In the genomic region with DNA sequence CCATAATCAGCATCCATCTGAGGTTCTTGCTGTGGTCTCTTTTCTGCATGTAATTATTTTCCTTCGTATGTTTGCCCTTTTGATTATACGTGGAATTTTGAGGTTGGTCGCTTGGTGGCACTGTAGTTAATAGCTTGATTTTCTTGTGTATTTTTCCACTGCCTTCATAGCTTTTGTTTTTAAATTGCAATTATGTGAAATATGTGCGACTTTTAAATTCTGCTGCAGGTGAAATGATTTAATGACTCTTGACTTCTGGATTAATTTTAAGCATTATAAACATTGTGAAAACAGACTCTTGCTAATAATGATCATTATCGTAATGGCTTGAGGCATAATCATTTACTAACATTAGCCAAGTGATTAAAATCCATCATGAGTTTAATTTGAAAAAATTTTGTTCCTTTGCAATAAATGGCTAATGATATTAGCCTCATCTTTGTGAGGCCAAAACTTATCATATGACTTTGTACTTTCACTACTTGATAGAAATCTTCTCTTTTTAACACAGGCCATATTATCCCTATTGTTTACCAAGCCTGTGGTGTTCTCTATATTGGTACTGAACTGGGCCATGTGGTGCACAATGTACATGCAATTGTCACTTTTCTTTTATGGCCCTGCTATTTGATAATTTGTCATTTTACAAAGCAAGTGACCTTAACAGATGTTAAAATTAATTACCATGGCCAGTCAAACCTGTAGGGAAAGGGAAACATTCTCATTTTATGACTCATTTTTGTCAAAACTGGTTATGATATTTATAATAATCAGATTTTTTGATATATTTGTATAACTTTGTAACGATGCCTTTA, we compare ENCODE assay signal across 8 cellular contexts.
A peak's percentile ranks its signal among the peaks of the same experiment; 100 is the strongest.
DNase-seq lines count a peak whose midpoint lies in the region; ATAC-seq and TF ChIP-seq lines count a peak whose summit lies in the region.

No MANE protein-coding gene starts in this region.

- in situ Hi-C loops in KBM-7 (cut with MboI; ENCODE audit: low pct_unique_long_range_greater_than_20kb, low sequenced_read_pairs), result no loop called here

- no peaks in the 10 kb centered on the region for H3K9me2 ChIP-seq in PC-9 (ENCODE audit: insufficient read depth)

- no peaks in the 10 kb centered on the region for H4K20me1 ChIP-seq in PC-9 (ENCODE audit: insufficient read depth)

- peak overlapping the region; percentile 17; the same call in 1 of the 2 replicates for H2AFZ ChIP-seq in PC-9

- no peak for ATAC-seq in HG03439 (IDR thresholded peaks at IDR 0.05; ENCODE audit: unreplicated experiment)

- H3K9me3 ChIP-seq in PC-9 (ENCODE audit: insufficient read depth, low read depth) (peaks cover 12% of the 10 kb centered on the region; the same call in 1 of the 2 replicates), testis (no peaks in the 10 kb centered on the region)

- TF ChIP-seq POLR2A in testis (IDR thresholded peaks at IDR 0.05), result no peak

- H3K4me1 ChIP-seq in PC-9 (replicated peaks; ENCODE audit: insufficient read depth) (peaks cover 14% of the 10 kb centered on the region), testis (no peaks in the 10 kb centered on the region)

- no peaks in the 10 kb centered on the region for H3K36me3 ChIP-seq in PC-9 (ENCODE audit: low read depth)
- H3K36me3 ChIP-seq in testis (ENCODE audit: low read depth, missing control alignments), result no peaks in the 10 kb centered on the region

- CTCF ChIA-PET in AG04449 (lab: Yijun Ruan, JAX), result interaction anchor here (0.7 to 5.8 kb wide), 33 partner anchors 10 to 389 kb away, joined by 3 to 136 read pairs (median 5); a partner anchor contains a TSS
- CTCF ChIA-PET in PC-9 (lab: Charles Lee), result interaction anchor here (0.6 to 2.2 kb wide), 13 partner anchors 22 to 1619 kb away, joined by 3 to 8 read pairs (median 6); a partner anchor contains a TSS

- peak overlapping the region; percentile 29; the same call in 1 of the 2 replicates for H3K4me2 ChIP-seq in PC-9

- no peak for DNase-seq in AG04449 (ENCODE audit: low read depth, low spot score)
- peak; percentile 79 for DNase-seq in KBM-7
- peak; percentile 50 to 59 for DNase-seq in PC-9
- peak; percentile 3 for DNase-seq in central memory CD4-positive, alpha-beta T cell
- peak; percentile 74 for DNase-seq in left kidney (ENCODE audit: low read depth, low spot score)
- DNase-seq in testis, result peak; percentile 71

- H3K27me3 ChIP-seq in PC-9 (ENCODE audit: insufficient read depth, low read depth) (no peaks in the 10 kb centered on the region), testis (no peaks in the 10 kb centered on the region)

- intact Hi-C loops in PC-9 (cut with micrococcal nuclease; ENCODE audit: unreplicated experiment), result loop anchor here (1.0 to 5.0 kb wide), 7 partner anchors 48 to 444 kb away; a partner anchor contains a TSS
- intact Hi-C loops in testis (cut with DNase I; ENCODE audit: low total_unique reads), result no loop called here

- 0 out of 2 replicates have a peak, but pooled peaks cover 3% of the 10 kb centered on the region for H3F3A ChIP-seq in PC-9 (ENCODE audit: insufficient read depth, low read depth)

- H3K4me3 ChIP-seq in AG04449 (ENCODE audit: low read depth, low read length) (no peak overlapping the region), PC-9 (no peak overlapping the region), testis (no peak overlapping the region)

- no peaks in the 10 kb centered on the region for H3K79me2 ChIP-seq in PC-9 (ENCODE audit: low read depth)

- H3K27ac ChIP-seq in PC-9 (no peak overlapping the region), testis (no peak overlapping the region)

- POLR2A ChIA-PET in AG04449 (lab: Yijun Ruan, JAX) (interaction anchor here (0.6 kb wide), 1 partner anchor 154 kb away, joined by 3 read pairs; no protein-coding TSS in a partner anchor), PC-9 (lab: Charles Lee; ENCODE audit: unreplicated experiment) (interaction anchor here (0.6 to 0.7 kb wide), 7 partner anchors 25 to 897 kb away, joined by 3 to 8 read pairs (median 4); no protein-coding TSS in a partner anchor)

- WGBS in testis, 2 donors, result 37 to 43% methylated on average over 6 of the region's 6 CpGs

- no TSS peak for BruUV-seq in PC-9 (replicated peaks; lab: Mats Ljungman, UMichigan)

- TF ChIP-seq CTCF in AG04449 (IDR thresholded peaks at IDR 0.05; ENCODE audit: insufficient read depth, low read length, missing control alignments) (peak; percentile 37), GM12873 (IDR thresholded peaks at IDR 0.05; ENCODE audit: insufficient read depth, low read depth, low read length, missing control alignments) (peak; percentile 56), PC-9 (conservative IDR thresholded peaks at IDR 0.05) (peak; percentile 95), testis (IDR thresholded peaks at IDR 0.05) (peak; percentile 54 to 62 (median 60))

Comparison
In these comparisons a context has a peak if more than half of its experiments do, and no peak if none do; other contexts are left out.
1. CTCF ChIP-seq: peak in every context shown above with its lines; median percentile 95 in PC-9; 60 in testis; 56 in GM12873; 37 in AG04449.